In genomic region chr2:223613017-223613950, GRCh38 we compare ENCODE assay signal across 8 cellular contexts.
DNase-seq lines count a peak whose midpoint lies in the region; ATAC-seq lines count a peak whose summit lies in the region.

No MANE protein-coding gene starts in this region.

- no peak overlapping the region for H3K9ac ChIP-seq in rectal smooth muscle tissue (ENCODE audit: low read length)

- no peak for ATAC-seq in HG02852 (IDR thresholded peaks at IDR 0.05; ENCODE audit: unreplicated experiment)
- ATAC-seq in HG02970 (IDR thresholded peaks at IDR 0.05; ENCODE audit: low FRiP score, unreplicated experiment) = no peak

- peak overlapping the region; percentile 26 for H3K4me3 ChIP-seq in rectal smooth muscle tissue (ENCODE audit: low read length)

- no peaks in the 10 kb centered on the region for H3K4me1 ChIP-seq in rectal smooth muscle tissue (ENCODE audit: control insufficient read depth, insufficient read depth, low read length)

- H3K36me3 ChIP-seq in rectal smooth muscle tissue (ENCODE audit: control insufficient read depth, insufficient read depth, low read length) = no peaks in the 10 kb centered on the region

- H3K27ac ChIP-seq in rectal smooth muscle tissue (ENCODE audit: low read depth, low read length) = peak overlapping the region; percentile 55

- DNase-seq in DMS 273 (lab: John Stamatoyannopoulos, UW; ENCODE audit: unreplicated experiment) (peak; percentile 86), NCI-H2029 (lab: John Stamatoyannopoulos, UW) (peak; percentile 77), astrocyte of the hippocampus (ENCODE audit: low read depth, low spot score) (peak; percentile 98), hippocampal formation (lab: John Stamatoyannopoulos, UW) (peak; percentile 61 to 80)
- DNase-seq in activated effector memory CD4-positive, alpha-beta T cell treated with Interleukin-2 at 50 U/mL for 16 hours = no peak

- H3K27me3 ChIP-seq in rectal smooth muscle tissue (ENCODE audit: control insufficient read depth, insufficient read depth, low read length) = peaks cover 3% of the 10 kb centered on the region
